In the genomic region with DNA sequence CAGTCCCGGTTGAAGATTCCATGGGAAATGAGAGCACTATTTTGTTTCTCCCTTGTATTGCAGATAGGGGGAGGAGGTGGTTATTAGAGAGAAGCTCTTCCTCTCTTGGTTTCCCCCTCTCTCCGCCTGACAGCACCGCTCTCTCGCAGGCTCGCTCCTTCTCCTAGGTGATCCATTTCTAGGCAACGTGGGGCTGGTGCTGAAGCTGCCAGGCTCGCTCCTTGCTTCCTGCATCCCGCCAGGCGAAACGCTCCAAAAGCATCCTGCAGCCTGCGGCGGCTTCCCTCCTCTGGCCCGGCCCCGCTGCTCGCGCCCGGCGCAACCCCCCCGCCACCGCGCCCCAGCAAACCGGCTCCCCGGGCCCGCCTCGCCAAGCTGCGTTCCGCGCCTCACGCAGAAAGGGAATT, we compare ENCODE assay signal across 10 cellular contexts. TPM values are rescaled to one million over a fixed set of nuclear protein-coding genes. Genes with fewer than 3 reads are reported as not detected.
DNase-seq lines count a peak whose midpoint lies in the region; ATAC-seq and TF ChIP-seq lines count a peak whose summit lies in the region.
"Had no signal": no experiment of that assay in that cellular context is flagged by ENCODE, and none has a peak within 500 bp of the region (broad histone marks: within the 10 kb centered on the region; RNA-seq: fewer than 3 reads in every experiment).

Gene GRID2, plus strand, starts transcription at position 346 of the 407 bp plus-strand sequence.

- no peak for ATAC-seq in CD8-positive, alpha-beta T cell
- no peak for ATAC-seq in HG03442 (IDR thresholded peaks at IDR 0.05; ENCODE audit: unreplicated experiment)
- ATAC-seq: HepG2 had no signal

- peak within 1 kb of the TSS; percentile 80 for H3K4me3 ChIP-seq in HUES64 (ENCODE audit: low read length)
- peak within 1 kb of the TSS; percentile 72 for H3K4me3 ChIP-seq in adipocyte (ENCODE audit: low read length)
- H3K4me3 ChIP-seq in iPS-11a (ENCODE audit: low read depth, low read length): peak within 1 kb of the TSS; percentile 84
- H3K4me3 ChIP-seq in CD8-positive, alpha-beta T cell (ENCODE audit: low read depth, low read length): no peak within 1 kb of the TSS

- H3K27me3 ChIP-seq in HUES64 (ENCODE audit: insufficient read depth, low read length) (peaks cover 40% of the 10 kb centered on the region; the same call in 1 of the 2 replicates), adipocyte (replicated peaks; ENCODE audit: control insufficient read depth, insufficient read depth, low read length) (peaks cover 55% of the 10 kb centered on the region)
- no peaks in the 10 kb centered on the region for H3K27me3 ChIP-seq in CD8-positive, alpha-beta T cell (ENCODE audit: insufficient read depth, low read length)

- H3K27me3 Mint-ChIP-seq in CD8-positive, alpha-beta T cell (ENCODE audit: low read depth): peaks cover 32% of the 10 kb centered on the region

- no peak for TF ChIP-seq CTCF in CD8-positive, alpha-beta T cell (IDR thresholded peaks at IDR 0.05)

- H3K4me1 Mint-ChIP-seq in CD8-positive, alpha-beta T cell (ENCODE audit: low read depth): peaks cover 2% of the 10 kb centered on the region

- peak within 1 kb of the TSS; percentile 3; the same call in 1 of the 2 replicates for H3K27ac ChIP-seq in HUES64 (ENCODE audit: low read depth, low read length)
- peak within 1 kb of the TSS; percentile 87 for H3K27ac ChIP-seq in substantia nigra (ENCODE audit: low read depth, low read length, poor library complexity, severe bottlenecking)
- no peak within 1 kb of the TSS for H3K27ac ChIP-seq in CD8-positive, alpha-beta T cell (ENCODE audit: low read depth, low read length)
- H3K27ac ChIP-seq: epithelial cell of prostate had no signal

- H3K9ac ChIP-seq in HUES64 (ENCODE audit: low read depth, low read length) (peak within 1 kb of the TSS; percentile 59; the same call in 1 of the 2 replicates), adipocyte (ENCODE audit: low read length) (no peak within 1 kb of the TSS)

- no peak within 1 kb of the TSS for H3K4me3 Mint-ChIP-seq in CD8-positive, alpha-beta T cell

- no peaks in the 10 kb centered on the region for H3K36me3 Mint-ChIP-seq in CD8-positive, alpha-beta T cell

- no peaks in the 10 kb centered on the region for H3K36me3 ChIP-seq in HUES64 (ENCODE audit: insufficient read depth, low read length)
- no peaks in the 10 kb centered on the region for H3K36me3 ChIP-seq in adipocyte (ENCODE audit: control insufficient read depth, insufficient read depth, low read length, severe bottlenecking)
- H3K36me3 ChIP-seq in CD8-positive, alpha-beta T cell (ENCODE audit: insufficient read depth, low read length): no peaks in the 10 kb centered on the region

- POLR2A ChIA-PET in CD8-positive, alpha-beta T cell (lab: Charles Lee): no interaction called here

- no peak within 1 kb of the TSS for H3K27ac Mint-ChIP-seq in CD8-positive, alpha-beta T cell

- under 1% methylated on average over 29 of the region's 29 CpGs for WGBS in HUES64

- CTCF ChIA-PET in CD8-positive, alpha-beta T cell (lab: Charles Lee): interaction anchor here (0.7 kb wide), 1 partner anchor 120 kb away, joined by 5 read pairs; no protein-coding TSS in a partner anchor

- no peaks in the 10 kb centered on the region for H3K9me3 ChIP-seq in HUES64 (ENCODE audit: insufficient read depth, low read depth, low read length)
- no peaks in the 10 kb centered on the region for H3K9me3 ChIP-seq in adipocyte (ENCODE audit: control insufficient read depth, low read length)
- no peaks in the 10 kb centered on the region for H3K9me3 ChIP-seq in CD8-positive, alpha-beta T cell (ENCODE audit: low read length)

- DNase-seq in adipocyte (ENCODE audit: low read depth) (peak; percentile 60), substantia nigra (lab: John Stamatoyannopoulos, UW) (peak in 48 of 49 donors; percentile 7 to 78 (median 51)), NCI-H187 (lab: John Stamatoyannopoulos, UW) (no peak)
- DNase-seq in activated CD4-positive, alpha-beta T cell treated with anti-CD3 and anti-CD28 coated beads for 1 hour: no peak
- DNase-seq in CD8-positive, alpha-beta T cell: no peak

- peaks cover 36% of the 10 kb centered on the region for H3K4me1 ChIP-seq in HUES64 (ENCODE audit: insufficient read depth, low read length)
- peaks cover 14% of the 10 kb centered on the region for H3K4me1 ChIP-seq in adipocyte (ENCODE audit: control insufficient read depth, insufficient read depth, low read length)
- no peaks in the 10 kb centered on the region for H3K4me1 ChIP-seq in CD8-positive, alpha-beta T cell (ENCODE audit: insufficient read depth, low read length)

- intact Hi-C loops in CD8-positive, alpha-beta T cell (cut with DNase I, micrococcal nuclease): no loop called here

- peaks cover 2% of the 10 kb centered on the region for H3K9me3 Mint-ChIP-seq in CD8-positive, alpha-beta T cell

RNA-seq across cellular contexts. Expression of gene GRID2, which starts in this region (rescaled TPM):
- 13.6 TPM for polyA plus RNA-seq in HUES64 (2013, experiment 1 of 2)
- polyA plus RNA-seq in HUES64 (2013, experiment 2 of 2): 12.9 TPM
- total RNA-seq in CD8-positive, alpha-beta T cell: not detected
- total RNA-seq: HepG2 had no signal
- polyA plus RNA-seq: HepG2 had no signal

Comparison
In these comparisons a context has a peak if more than half of its experiments do, and no peak if none do; other contexts are left out.
1. DNase-seq: peak in adipocyte (single experiment) and substantia nigra (48 of 49); none in NCI-H187 (0 of 2), activated CD4-positive, alpha-beta T cell treated with anti-CD3 and anti-CD28 coated beads for 1 hour (single experiment) and CD8-positive, alpha-beta T cell (0 of 7).